Comparison of ENCODE assay signal across 1 cellular context in the genomic region with DNA sequence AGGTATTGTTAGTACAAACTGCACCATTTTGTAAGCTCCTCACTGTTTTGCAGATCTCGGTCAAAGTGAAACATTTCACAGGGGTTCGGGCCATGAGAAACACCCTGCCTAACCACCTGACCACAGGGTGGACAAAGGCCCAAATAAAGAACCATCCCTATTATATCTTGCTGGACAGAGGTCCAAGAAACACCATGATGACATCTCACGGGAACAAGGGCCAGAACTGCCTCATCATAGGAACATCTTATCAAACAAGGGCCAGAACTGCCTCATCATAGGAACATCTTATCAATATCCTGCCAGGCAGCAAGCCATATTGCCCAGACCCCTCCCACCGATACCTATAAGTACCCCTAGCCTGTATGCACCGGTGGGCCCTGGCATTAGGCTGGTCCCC.
TF ChIP-seq lines count a peak whose summit lies in the region.

No MANE protein-coding gene starts in this region.

TF ChIP-seq in K562, 482 proteins besides CTCF, POLR2A, EP300 and RAD21 (continued from another document and continues in another):
- TF ChIP-seq, protein P1, sequence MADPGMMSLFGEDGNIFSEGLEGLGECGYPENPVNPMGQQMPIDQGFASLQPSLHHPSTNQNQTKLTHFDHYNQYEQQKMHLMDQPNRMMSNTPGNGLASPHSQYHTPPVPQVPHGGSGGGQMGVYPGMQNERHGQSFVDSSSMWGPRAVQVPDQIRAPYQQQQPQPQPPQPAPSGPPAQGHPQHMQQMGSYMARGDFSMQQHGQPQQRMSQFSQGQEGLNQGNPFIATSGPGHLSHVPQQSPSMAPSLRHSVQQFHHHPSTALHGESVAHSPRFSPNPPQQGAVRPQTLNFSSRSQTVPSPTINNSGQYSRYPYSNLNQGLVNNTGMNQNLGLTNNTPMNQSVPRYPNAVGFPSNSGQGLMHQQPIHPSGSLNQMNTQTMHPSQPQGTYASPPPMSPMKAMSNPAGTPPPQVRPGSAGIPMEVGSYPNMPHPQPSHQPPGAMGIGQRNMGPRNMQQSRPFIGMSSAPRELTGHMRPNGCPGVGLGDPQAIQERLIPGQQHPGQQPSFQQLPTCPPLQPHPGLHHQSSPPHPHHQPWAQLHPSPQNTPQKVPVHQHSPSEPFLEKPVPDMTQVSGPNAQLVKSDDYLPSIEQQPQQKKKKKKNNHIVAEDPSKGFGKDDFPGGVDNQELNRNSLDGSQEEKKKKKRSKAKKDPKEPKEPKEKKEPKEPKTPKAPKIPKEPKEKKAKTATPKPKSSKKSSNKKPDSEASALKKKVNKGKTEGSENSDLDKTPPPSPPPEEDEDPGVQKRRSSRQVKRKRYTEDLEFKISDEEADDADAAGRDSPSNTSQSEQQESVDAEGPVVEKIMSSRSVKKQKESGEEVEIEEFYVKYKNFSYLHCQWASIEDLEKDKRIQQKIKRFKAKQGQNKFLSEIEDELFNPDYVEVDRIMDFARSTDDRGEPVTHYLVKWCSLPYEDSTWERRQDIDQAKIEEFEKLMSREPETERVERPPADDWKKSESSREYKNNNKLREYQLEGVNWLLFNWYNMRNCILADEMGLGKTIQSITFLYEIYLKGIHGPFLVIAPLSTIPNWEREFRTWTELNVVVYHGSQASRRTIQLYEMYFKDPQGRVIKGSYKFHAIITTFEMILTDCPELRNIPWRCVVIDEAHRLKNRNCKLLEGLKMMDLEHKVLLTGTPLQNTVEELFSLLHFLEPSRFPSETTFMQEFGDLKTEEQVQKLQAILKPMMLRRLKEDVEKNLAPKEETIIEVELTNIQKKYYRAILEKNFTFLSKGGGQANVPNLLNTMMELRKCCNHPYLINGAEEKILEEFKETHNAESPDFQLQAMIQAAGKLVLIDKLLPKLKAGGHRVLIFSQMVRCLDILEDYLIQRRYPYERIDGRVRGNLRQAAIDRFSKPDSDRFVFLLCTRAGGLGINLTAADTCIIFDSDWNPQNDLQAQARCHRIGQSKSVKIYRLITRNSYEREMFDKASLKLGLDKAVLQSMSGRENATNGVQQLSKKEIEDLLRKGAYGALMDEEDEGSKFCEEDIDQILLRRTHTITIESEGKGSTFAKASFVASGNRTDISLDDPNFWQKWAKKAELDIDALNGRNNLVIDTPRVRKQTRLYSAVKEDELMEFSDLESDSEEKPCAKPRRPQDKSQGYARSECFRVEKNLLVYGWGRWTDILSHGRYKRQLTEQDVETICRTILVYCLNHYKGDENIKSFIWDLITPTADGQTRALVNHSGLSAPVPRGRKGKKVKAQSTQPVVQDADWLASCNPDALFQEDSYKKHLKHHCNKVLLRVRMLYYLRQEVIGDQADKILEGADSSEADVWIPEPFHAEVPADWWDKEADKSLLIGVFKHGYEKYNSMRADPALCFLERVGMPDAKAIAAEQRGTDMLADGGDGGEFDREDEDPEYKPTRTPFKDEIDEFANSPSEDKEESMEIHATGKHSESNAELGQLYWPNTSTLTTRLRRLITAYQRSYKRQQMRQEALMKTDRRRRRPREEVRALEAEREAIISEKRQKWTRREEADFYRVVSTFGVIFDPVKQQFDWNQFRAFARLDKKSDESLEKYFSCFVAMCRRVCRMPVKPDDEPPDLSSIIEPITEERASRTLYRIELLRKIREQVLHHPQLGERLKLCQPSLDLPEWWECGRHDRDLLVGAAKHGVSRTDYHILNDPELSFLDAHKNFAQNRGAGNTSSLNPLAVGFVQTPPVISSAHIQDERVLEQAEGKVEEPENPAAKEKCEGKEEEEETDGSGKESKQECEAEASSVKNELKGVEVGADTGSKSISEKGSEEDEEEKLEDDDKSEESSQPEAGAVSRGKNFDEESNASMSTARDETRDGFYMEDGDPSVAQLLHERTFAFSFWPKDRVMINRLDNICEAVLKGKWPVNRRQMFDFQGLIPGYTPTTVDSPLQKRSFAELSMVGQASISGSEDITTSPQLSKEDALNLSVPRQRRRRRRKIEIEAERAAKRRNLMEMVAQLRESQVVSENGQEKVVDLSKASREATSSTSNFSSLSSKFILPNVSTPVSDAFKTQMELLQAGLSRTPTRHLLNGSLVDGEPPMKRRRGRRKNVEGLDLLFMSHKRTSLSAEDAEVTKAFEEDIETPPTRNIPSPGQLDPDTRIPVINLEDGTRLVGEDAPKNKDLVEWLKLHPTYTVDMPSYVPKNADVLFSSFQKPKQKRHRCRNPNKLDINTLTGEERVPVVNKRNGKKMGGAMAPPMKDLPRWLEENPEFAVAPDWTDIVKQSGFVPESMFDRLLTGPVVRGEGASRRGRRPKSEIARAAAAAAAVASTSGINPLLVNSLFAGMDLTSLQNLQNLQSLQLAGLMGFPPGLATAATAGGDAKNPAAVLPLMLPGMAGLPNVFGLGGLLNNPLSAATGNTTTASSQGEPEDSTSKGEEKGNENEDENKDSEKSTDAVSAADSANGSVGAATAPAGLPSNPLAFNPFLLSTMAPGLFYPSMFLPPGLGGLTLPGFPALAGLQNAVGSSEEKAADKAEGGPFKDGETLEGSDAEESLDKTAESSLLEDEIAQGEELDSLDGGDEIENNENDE (IDR thresholded peaks at IDR 0.05; ENCODE audit: low read depth, low read length) = no peak
- TF ChIP-seq SOX6 (IDR thresholded peaks at IDR 0.05) = peak; percentile 67; the same call in 1 of the 2 replicates
- TF ChIP-seq RAD51 (IDR thresholded peaks at IDR 0.05; ENCODE audit: borderline replicate concordance, low read depth) = peak; percentile 21; the same call in 1 of the 2 replicates
- no peak for TF ChIP-seq BCOR (IDR thresholded peaks at IDR 0.05)
- TF ChIP-seq MYC (IDR thresholded peaks at IDR 0.05; ENCODE audit: low read depth, low read length) = no peak
- no peak for TF ChIP-seq MYC (CRISPR knock-in tag; IDR thresholded peaks at IDR 0.05; ENCODE audit: borderline replicate concordance, low read depth)
- TF ChIP-seq ZNF778 (CRISPR knock-in tag; IDR thresholded peaks at IDR 0.05) = no peak
- TF ChIP-seq ATF3 (IDR thresholded peaks at IDR 0.05) = peak; percentile 42; the same call in 1 of the 2 replicates
- TF ChIP-seq ATF3 (CRISPR knock-in tag; conservative IDR thresholded peaks at IDR 0.05) = no peak
- no peak for TF ChIP-seq RBM22 (IDR thresholded peaks at IDR 0.05; ENCODE audit: low read depth, low read length, poor library complexity, severe bottlenecking)
- TF ChIP-seq NCOA2 (IDR thresholded peaks at IDR 0.05; ENCODE audit: partially characterized antibody in 2 of 2) = no peak
- no peak for TF ChIP-seq ZNF124 (CRISPR knock-in tag; IDR thresholded peaks at IDR 0.05)
- TF ChIP-seq ZNF395 (CRISPR knock-in tag; IDR thresholded peaks at IDR 0.05) = no peak
- TF ChIP-seq ZEB2 (IDR thresholded peaks at IDR 0.05) = no peak
- TF ChIP-seq, protein P2, sequence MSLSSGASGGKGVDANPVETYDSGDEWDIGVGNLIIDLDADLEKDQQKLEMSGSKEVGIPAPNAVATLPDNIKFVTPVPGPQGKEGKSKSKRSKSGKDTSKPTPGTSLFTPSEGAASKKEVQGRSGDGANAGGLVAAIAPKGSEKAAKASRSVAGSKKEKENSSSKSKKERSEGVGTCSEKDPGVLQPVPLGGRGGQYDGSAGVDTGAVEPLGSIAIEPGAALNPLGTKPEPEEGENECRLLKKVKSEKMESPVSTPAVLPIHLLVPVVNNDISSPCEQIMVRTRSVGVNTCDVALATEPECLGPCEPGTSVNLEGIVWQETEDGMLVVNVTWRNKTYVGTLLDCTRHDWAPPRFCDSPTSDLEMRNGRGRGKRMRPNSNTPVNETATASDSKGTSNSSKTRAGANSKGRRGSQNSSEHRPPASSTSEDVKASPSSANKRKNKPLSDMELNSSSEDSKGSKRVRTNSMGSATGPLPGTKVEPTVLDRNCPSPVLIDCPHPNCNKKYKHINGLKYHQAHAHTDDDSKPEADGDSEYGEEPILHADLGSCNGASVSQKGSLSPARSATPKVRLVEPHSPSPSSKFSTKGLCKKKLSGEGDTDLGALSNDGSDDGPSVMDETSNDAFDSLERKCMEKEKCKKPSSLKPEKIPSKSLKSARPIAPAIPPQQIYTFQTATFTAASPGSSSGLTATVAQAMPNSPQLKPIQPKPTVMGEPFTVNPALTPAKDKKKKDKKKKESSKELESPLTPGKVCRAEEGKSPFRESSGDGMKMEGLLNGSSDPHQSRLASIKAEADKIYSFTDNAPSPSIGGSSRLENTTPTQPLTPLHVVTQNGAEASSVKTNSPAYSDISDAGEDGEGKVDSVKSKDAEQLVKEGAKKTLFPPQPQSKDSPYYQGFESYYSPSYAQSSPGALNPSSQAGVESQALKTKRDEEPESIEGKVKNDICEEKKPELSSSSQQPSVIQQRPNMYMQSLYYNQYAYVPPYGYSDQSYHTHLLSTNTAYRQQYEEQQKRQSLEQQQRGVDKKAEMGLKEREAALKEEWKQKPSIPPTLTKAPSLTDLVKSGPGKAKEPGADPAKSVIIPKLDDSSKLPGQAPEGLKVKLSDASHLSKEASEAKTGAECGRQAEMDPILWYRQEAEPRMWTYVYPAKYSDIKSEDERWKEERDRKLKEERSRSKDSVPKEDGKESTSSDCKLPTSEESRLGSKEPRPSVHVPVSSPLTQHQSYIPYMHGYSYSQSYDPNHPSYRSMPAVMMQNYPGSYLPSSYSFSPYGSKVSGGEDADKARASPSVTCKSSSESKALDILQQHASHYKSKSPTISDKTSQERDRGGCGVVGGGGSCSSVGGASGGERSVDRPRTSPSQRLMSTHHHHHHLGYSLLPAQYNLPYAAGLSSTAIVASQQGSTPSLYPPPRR (CRISPR knock-in tag; IDR thresholded peaks at IDR 0.05; ENCODE audit: borderline replicate concordance) = no peak
- TF ChIP-seq NFIC (IDR thresholded peaks at IDR 0.05) = peak; percentile 56
- no peak for TF ChIP-seq ZNF583 (CRISPR knock-in tag; IDR thresholded peaks at IDR 0.05)
- no peak for TF ChIP-seq ZNF740 (CRISPR knock-in tag; IDR thresholded peaks at IDR 0.05)
- TF ChIP-seq ZNF740 (tag; IDR thresholded peaks at IDR 0.05) = no peak
- TF ChIP-seq, protein P3, sequence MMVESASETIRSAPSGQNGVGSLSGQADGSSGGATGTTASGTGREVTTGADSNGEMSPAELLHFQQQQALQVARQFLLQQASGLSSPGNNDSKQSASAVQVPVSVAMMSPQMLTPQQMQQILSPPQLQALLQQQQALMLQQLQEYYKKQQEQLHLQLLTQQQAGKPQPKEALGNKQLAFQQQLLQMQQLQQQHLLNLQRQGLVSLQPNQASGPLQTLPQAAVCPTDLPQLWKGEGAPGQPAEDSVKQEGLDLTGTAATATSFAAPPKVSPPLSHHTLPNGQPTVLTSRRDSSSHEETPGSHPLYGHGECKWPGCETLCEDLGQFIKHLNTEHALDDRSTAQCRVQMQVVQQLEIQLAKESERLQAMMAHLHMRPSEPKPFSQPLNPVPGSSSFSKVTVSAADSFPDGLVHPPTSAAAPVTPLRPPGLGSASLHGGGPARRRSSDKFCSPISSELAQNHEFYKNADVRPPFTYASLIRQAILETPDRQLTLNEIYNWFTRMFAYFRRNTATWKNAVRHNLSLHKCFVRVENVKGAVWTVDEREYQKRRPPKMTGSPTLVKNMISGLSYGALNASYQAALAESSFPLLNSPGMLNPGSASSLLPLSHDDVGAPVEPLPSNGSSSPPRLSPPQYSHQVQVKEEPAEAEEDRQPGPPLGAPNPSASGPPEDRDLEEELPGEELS (CRISPR knock-in tag; IDR thresholded peaks at IDR 0.05; ENCODE audit: borderline replicate concordance) = no peak
- TF ChIP-seq FOSL1 (tag; conservative IDR thresholded peaks at IDR 0.05) = peak; percentile 41; the same call in 1 of the 2 replicates
- TF ChIP-seq ZNF766 (CRISPR knock-in tag; conservative IDR thresholded peaks at IDR 0.05) = no peak
- TF ChIP-seq, protein P4, sequence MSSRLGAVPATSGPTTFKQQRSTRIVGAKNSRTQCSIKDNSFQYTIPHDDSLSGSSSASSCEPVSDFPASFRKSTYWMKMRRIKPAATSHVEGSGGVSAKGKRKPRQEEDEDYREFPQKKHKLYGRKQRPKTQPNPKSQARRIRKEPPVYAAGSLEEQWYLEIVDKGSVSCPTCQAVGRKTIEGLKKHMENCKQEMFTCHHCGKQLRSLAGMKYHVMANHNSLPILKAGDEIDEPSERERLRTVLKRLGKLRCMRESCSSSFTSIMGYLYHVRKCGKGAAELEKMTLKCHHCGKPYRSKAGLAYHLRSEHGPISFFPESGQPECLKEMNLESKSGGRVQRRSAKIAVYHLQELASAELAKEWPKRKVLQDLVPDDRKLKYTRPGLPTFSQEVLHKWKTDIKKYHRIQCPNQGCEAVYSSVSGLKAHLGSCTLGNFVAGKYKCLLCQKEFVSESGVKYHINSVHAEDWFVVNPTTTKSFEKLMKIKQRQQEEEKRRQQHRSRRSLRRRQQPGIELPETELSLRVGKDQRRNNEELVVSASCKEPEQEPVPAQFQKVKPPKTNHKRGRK (tag; IDR thresholded peaks at IDR 0.05) = no peak
- TF ChIP-seq ZNF134 (CRISPR knock-in tag; conservative IDR thresholded peaks at IDR 0.05) = no peak
- no peak for TF ChIP-seq ZNF79 (CRISPR knock-in tag; IDR thresholded peaks at IDR 0.05; ENCODE audit: low read depth)
- TF ChIP-seq SAP30 (IDR thresholded peaks at IDR 0.05; ENCODE audit: borderline replicate concordance, insufficient read depth, low read depth, low read length, poor library complexity, severe bottlenecking) = no peak
- TF ChIP-seq FOS (IDR thresholded peaks at IDR 0.05; ENCODE audit: extremely low read depth, insufficient read length) = no peak
- peak; percentile 85 for TF ChIP-seq CBFA2T3 (IDR thresholded peaks at IDR 0.05)
- TF ChIP-seq ZNF655 (CRISPR knock-in tag; IDR thresholded peaks at IDR 0.05) = no peak
